In genomic region chr7:613442-614140, GRCh38 we compare ENCODE assay signal across 21 cellular contexts.
DNase-seq lines count a peak whose midpoint lies in the region; ATAC-seq, FAIRE-seq and TF ChIP-seq lines count a peak whose summit lies in the region.
"Had no signal": no experiment of that assay in that cellular context is flagged by ENCODE, and none has a peak within 500 bp of the region (broad histone marks: within the 10 kb centered on the region; RNA-seq: fewer than 3 reads in every experiment).

No MANE protein-coding gene starts in this region.

- TF ChIP-seq CTCF in GM23338 (conservative IDR thresholded peaks at IDR 0.05; ENCODE audit: low read depth in 2 of 2) (no peak), breast epithelium (IDR thresholded peaks at IDR 0.05) (no peak), HepG2 (CRISPR knock-in tag; IDR thresholded peaks at IDR 0.05) (no peak)

- H3K36me3 Mint-ChIP-seq in GM23338 (ENCODE audit: low read depth), result peaks cover 5% of the 10 kb centered on the region
- H3K36me3 Mint-ChIP-seq: WTC11 had no signal

- POLR2A ChIA-PET in HepG2 (lab: Yijun Ruan, JAX), result no interaction called here

- no peak for TF ChIP-seq RAD21 in HepG2 (CRISPR knock-in tag; IDR thresholded peaks at IDR 0.05)

- FAIRE-seq in HepG2 (lab: Jason Lieb, UNC), result no peak

- ATAC-seq in GM23338 (peak; percentile 42), HepG2 (no peak), HG03108 (IDR thresholded peaks at IDR 0.05; ENCODE audit: unreplicated experiment) (no peak), HG02973 (IDR thresholded peaks at IDR 0.05; ENCODE audit: unreplicated experiment) (no peak)
- ATAC-seq: left cardiac atrium, right cardiac atrium, WTC11 had no signal

- peaks cover 6% of the 10 kb centered on the region; the same call in 1 of the 2 replicates for H3K9me2 ChIP-seq in GM23338 (ENCODE audit: insufficient read depth)

- H3K4me2 ChIP-seq in BLaER1, result peak overlapping the region; percentile 9; the same call in 1 of the 2 replicates
- H3K4me2 ChIP-seq in GM23338, result no peak overlapping the region
- H3K4me2 ChIP-seq in HepG2 (ENCODE audit: low read depth, low read length), result no peak overlapping the region
- H3K4me2 ChIP-seq: KMS-11 had no signal

- H3K4me1 ChIP-seq in BLaER1, result peaks cover 68% of the 10 kb centered on the region
- H3K4me1 ChIP-seq in GM23338 (ENCODE audit: insufficient read depth), result no peaks in the 10 kb centered on the region
- no peaks in the 10 kb centered on the region for H3K4me1 ChIP-seq in breast epithelium
- peaks cover 21% of the 10 kb centered on the region for H3K4me1 ChIP-seq in HepG2 (ENCODE audit: insufficient read depth, low read length)
- H3K4me1 ChIP-seq: SJCRH30, vagina had no signal

- H3K4me3 ChIP-seq in BLaER1, result no peak overlapping the region
- no peak overlapping the region for H3K4me3 ChIP-seq in GM23338
- peak overlapping the region in 2 of 3 donors; percentile 15 for H3K4me3 ChIP-seq in breast epithelium
- no peak overlapping the region for H3K4me3 ChIP-seq in HepG2 (replicated peaks in 1 of 3; ENCODE audit: insufficient read depth in 1 of 3, low read depth in 2 of 3, low read length in 3 of 3)
- H3K4me3 ChIP-seq: ascending aorta, SJCRH30, vagina had no signal

- no peak overlapping the region for H3K4me3 Mint-ChIP-seq in GM23338
- H3K4me3 Mint-ChIP-seq: WTC11 had no signal

- H3K9me3 Mint-ChIP-seq in GM23338, result no peaks in the 10 kb centered on the region; the same call in 2 of the 3 replicates

- in situ Hi-C loops in HepG2 (cut with HindIII; ENCODE audit: extremely low pct_ligation_motif_present, low pct_unique_long_range_greater_than_20kb), result no loop called here

- no peak overlapping the region for H3K9ac ChIP-seq in BLaER1
- H3K9ac ChIP-seq in HepG2 (ENCODE audit: insufficient read depth, low read depth, low read length), result no peak overlapping the region
- H3K9ac ChIP-seq: KMS-11 had no signal

- no peak overlapping the region for H2AFZ ChIP-seq in GM23338
- no peak overlapping the region for H2AFZ ChIP-seq in HepG2 (ENCODE audit: low read length)

- no peak overlapping the region for H3K27ac Mint-ChIP-seq in GM23338
- H3K27ac Mint-ChIP-seq: WTC11 had no signal

- peaks cover 4% of the 10 kb centered on the region; the same call in 1 of the 2 replicates for H3K27me3 ChIP-seq in BLaER1
- no peaks in the 10 kb centered on the region for H3K27me3 ChIP-seq in GM23338 (ENCODE audit: insufficient read depth)
- no peaks in the 10 kb centered on the region for H3K27me3 ChIP-seq in breast epithelium
- H3K27me3 ChIP-seq in HepG2 (ENCODE audit: control insufficient read depth in 1 of 2, insufficient read depth in 2 of 2, low read length in 2 of 2), result no peaks in the 10 kb centered on the region
- H3K27me3 ChIP-seq: ascending aorta, SJCRH30, vagina had no signal

- intact Hi-C loops in breast epithelium (cut with DNase I; ENCODE audit: low total_unique reads) (no loop called here), HepG2 (cut with micrococcal nuclease; ENCODE audit: unreplicated experiment) (loop anchor here (10.0 kb wide), 1 partner anchor 79 kb away; no protein-coding TSS in a partner anchor)

- H3K27me3 Mint-ChIP-seq in GM23338 (ENCODE audit: insufficient read depth, low read depth, poor library complexity), result peaks cover 19% of the 10 kb centered on the region

- WGBS in HepG2 (ENCODE audit: low lambda C conversion rate), result 97% methylated on average over 23 of the region's 38 CpGs

- no peak for TF ChIP-seq EP300 in HepG2 (IDR thresholded peaks at IDR 0.05; ENCODE audit: low read depth in 2 of 2, low read length in 2 of 2)
- TF ChIP-seq EP300 in HepG2 (CRISPR knock-in tag; IDR thresholded peaks at IDR 0.05; ENCODE audit: borderline replicate concordance), result no peak

- no peak for TF ChIP-seq POLR2A in breast epithelium (IDR thresholded peaks at IDR 0.05)
- TF ChIP-seq POLR2A in HepG2 (IDR thresholded peaks at IDR 0.05; ENCODE audit: insufficient read depth in 1 of 2, low read depth in 2 of 2, low read length in 2 of 2), result no peak

- H4K20me1 ChIP-seq in BLaER1 (no peaks in the 10 kb centered on the region), GM23338 (replicated peaks; ENCODE audit: insufficient read depth) (no peaks in the 10 kb centered on the region), HepG2 (ENCODE audit: insufficient read depth, low read length) (no peaks in the 10 kb centered on the region)

- no TSS peak for BruUV-seq in HepG2 (replicated peaks; lab: Mats Ljungman, UMichigan)

- H3K27ac ChIP-seq in BLaER1 (no peak overlapping the region), GM23338 (ENCODE audit: low read depth) (peak overlapping the region; percentile 32; the same call in 1 of the 2 replicates), breast epithelium (peak overlapping the region; percentile 25), HepG2 (ENCODE audit: extremely low read length, insufficient read depth, low read length) (no peak overlapping the region)
- H3K27ac ChIP-seq: ascending aorta, KMS-11, SJCRH30, vagina had no signal

- no peaks in the 10 kb centered on the region for H3F3A ChIP-seq in GM23338 (replicated peaks; ENCODE audit: low read depth)

- H3K9me3 ChIP-seq in BLaER1 (no peaks in the 10 kb centered on the region), breast epithelium (no peaks in the 10 kb centered on the region), HepG2 (ENCODE audit: low read length) (no peaks in the 10 kb centered on the region)
- H3K9me3 ChIP-seq: ascending aorta, SJCRH30, vagina had no signal

- H3K36me3 ChIP-seq in BLaER1 (no peaks in the 10 kb centered on the region), GM23338 (ENCODE audit: insufficient read depth) (no peaks in the 10 kb centered on the region), breast epithelium (no peaks in the 10 kb centered on the region), HepG2 (replicated peaks in 1 of 2; ENCODE audit: control insufficient read depth in 1 of 2, insufficient read depth in 2 of 2, low read length in 2 of 2) (no peaks in the 10 kb centered on the region)
- H3K36me3 ChIP-seq: ascending aorta, SJCRH30, vagina had no signal

- CTCF ChIA-PET in HepG2 (lab: Yijun Ruan, JAX; ENCODE audit: low intra/inter-chr PET ratio, low total read pairs), result no interaction called here

- peaks cover 10% of the 10 kb centered on the region for H3K4me1 Mint-ChIP-seq in GM23338

- no peak for DNase-seq in GM23338 (ENCODE audit: low spot score)
- DNase-seq in breast epithelium (ENCODE audit: low spot score in 2 of 2), result no peak
- DNase-seq in HepG2 (ENCODE audit: low spot score), result no peak
- no peak for DNase-seq in activated effector memory CD4-positive, alpha-beta T cell treated with Interleukin-2 at 50 U/mL for 16 hours
- DNase-seq in 8988T, result no peak
- DNase-seq: activated gamma-delta T cell; Calu3; left cardiac atrium; NCI-H1092 treated with DMSO at 0.1 percent for 48 hours; NCI-H2107; NCI-H69; SJCRH30; stimulated activated CD4-positive, alpha-beta T cell treated with anti-CD3 and anti-CD28 coated beads, Interleukin-15, amount 100 ng/mL, for 24 hours had no signal

- peaks cover 14% of the 10 kb centered on the region; the same call in 1 of the 2 replicates for H3K79me2 ChIP-seq in GM23338 (replicated peaks; ENCODE audit: insufficient read depth)
- peaks cover 8% of the 10 kb centered on the region for H3K79me2 ChIP-seq in HepG2 (ENCODE audit: insufficient read depth, low read length)

TF ChIP-seq in GM23338, 12 proteins besides CTCF, POLR2A, EP300 and RAD21 (continues in another document):
- TF ChIP-seq, protein P1, sequence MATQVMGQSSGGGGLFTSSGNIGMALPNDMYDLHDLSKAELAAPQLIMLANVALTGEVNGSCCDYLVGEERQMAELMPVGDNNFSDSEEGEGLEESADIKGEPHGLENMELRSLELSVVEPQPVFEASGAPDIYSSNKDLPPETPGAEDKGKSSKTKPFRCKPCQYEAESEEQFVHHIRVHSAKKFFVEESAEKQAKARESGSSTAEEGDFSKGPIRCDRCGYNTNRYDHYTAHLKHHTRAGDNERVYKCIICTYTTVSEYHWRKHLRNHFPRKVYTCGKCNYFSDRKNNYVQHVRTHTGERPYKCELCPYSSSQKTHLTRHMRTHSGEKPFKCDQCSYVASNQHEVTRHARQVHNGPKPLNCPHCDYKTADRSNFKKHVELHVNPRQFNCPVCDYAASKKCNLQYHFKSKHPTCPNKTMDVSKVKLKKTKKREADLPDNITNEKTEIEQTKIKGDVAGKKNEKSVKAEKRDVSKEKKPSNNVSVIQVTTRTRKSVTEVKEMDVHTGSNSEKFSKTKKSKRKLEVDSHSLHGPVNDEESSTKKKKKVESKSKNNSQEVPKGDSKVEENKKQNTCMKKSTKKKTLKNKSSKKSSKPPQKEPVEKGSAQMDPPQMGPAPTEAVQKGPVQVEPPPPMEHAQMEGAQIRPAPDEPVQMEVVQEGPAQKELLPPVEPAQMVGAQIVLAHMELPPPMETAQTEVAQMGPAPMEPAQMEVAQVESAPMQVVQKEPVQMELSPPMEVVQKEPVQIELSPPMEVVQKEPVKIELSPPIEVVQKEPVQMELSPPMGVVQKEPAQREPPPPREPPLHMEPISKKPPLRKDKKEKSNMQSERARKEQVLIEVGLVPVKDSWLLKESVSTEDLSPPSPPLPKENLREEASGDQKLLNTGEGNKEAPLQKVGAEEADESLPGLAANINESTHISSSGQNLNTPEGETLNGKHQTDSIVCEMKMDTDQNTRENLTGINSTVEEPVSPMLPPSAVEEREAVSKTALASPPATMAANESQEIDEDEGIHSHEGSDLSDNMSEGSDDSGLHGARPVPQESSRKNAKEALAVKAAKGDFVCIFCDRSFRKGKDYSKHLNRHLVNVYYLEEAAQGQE (IDR thresholded peaks at IDR 0.05; ENCODE audit: unreplicated experiment), result no peak

TF ChIP-seq in HepG2, 621 proteins besides CTCF, POLR2A, EP300 and RAD21:
- no peak for TF ChIP-seq JDP2 (CRISPR knock-in tag; IDR thresholded peaks at IDR 0.05; ENCODE audit: borderline replicate concordance)
- 0 out of 2 replicates have a peak, but pooled peaks have one; percentile 18 for TF ChIP-seq RBFOX2 (IDR thresholded peaks at IDR 0.05; ENCODE audit: low read depth, low read length)
- TF ChIP-seq PBX2 (CRISPR knock-in tag; IDR thresholded peaks at IDR 0.05), result no peak
- no peak for TF ChIP-seq PAWR (CRISPR knock-in tag; IDR thresholded peaks at IDR 0.05; ENCODE audit: borderline replicate concordance)
- TF ChIP-seq ZNF607 (CRISPR knock-in tag; IDR thresholded peaks at IDR 0.05; ENCODE audit: borderline replicate concordance), result no peak

Comparison
In these comparisons a context has a peak if more than half of its experiments do, and no peak if none do; other contexts are left out.
1. H3K27ac ChIP-seq: peak in GM23338 (single experiment) and breast epithelium (2 of 2); none in BLaER1 (single experiment) and HepG2 (single experiment).
2. H3K4me3 ChIP-seq: peak in breast epithelium (2 of 3); none in BLaER1 (single experiment), GM23338 (single experiment) and HepG2 (0 of 3).